In the genomic region with DNA sequence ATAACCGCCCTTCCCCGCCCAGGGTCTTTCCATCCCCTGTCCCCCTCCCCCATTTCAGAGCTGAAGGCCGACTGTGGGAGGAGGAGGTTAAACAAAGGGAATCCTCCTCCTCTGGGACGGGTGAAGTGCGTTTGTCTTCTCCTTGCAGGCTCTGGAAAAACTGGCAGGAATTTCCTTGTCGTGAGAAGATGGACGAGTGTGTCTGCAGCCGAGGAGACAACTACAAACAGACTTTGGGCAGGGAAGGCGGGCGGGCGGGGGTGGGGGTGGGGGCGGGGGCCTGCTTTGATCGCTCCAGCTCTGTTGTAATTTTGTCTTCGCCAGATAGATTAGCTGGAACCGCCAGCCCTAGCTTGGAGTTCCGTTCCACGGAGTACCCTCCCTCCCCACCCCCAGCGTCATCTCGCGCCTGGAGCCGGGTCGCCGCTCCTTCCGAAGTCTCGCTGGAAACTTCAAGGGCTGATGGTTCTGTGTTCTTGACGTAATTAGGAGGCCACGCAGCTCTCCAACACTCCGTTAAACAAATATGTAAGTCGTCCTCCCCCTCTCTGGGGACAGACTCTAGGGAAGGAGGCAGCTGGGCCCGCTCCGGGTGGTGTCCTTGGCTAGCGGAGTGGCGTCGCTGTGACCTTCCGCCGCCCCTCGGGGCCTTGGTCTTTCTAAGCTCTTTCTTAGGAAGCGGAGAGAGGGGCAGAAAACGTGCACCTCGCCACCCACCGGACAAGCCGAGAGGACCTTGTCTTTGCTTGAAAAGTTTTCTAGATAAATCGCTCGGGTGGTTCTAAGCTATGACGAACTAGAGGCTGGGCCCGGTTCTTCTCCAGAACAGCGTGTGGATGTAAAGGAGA, we compare ENCODE assay signal across 11 cellular contexts. TPM values are rescaled to one million over a fixed set of nuclear protein-coding genes. Genes with fewer than 3 reads are reported as not detected.
A peak's percentile ranks its signal among the peaks of the same experiment; 100 is the strongest.
DNase-seq lines count a peak whose midpoint lies in the region; TF ChIP-seq lines count a peak whose summit lies in the region.
"Had no signal": no experiment of that assay in that cellular context is flagged by ENCODE, and none has a peak within 500 bp of the region (broad histone marks: within the 10 kb centered on the region; RNA-seq: fewer than 3 reads in every experiment).

No MANE protein-coding gene starts in this region.

- peak; percentile 16 for TF ChIP-seq CTCF in chondrocyte (IDR thresholded peaks at IDR 0.05)
- TF ChIP-seq CTCF in mesothelial cell of epicardium (IDR thresholded peaks at IDR 0.05; ENCODE audit: unreplicated experiment) = no peak

- H3K36me3 Mint-ChIP-seq in chondrocyte (ENCODE audit: low read depth) (no peaks in the 10 kb centered on the region), mesothelial cell of epicardium (no peaks in the 10 kb centered on the region)

- H3K27ac Mint-ChIP-seq in chondrocyte (ENCODE audit: unreplicated experiment) (no peak overlapping the region), mesothelial cell of epicardium (peak overlapping the region; percentile 25)

- peak overlapping the region; percentile 58 for H3K4me3 Mint-ChIP-seq in chondrocyte (ENCODE audit: unreplicated experiment)
- peak overlapping the region; percentile 77 for H3K4me3 Mint-ChIP-seq in mesothelial cell of epicardium

- H3K27me3 Mint-ChIP-seq in chondrocyte (ENCODE audit: low read depth) (peaks cover 78% of the 10 kb centered on the region), mesothelial cell of epicardium (ENCODE audit: low read depth) (peaks cover 84% of the 10 kb centered on the region)

- peak; percentile 46 for DNase-seq in AG20443 (ENCODE audit: low spot score)
- peak; percentile 53 for DNase-seq in GM03348 (ENCODE audit: low spot score)
- no peak for DNase-seq in chondrocyte (ENCODE audit: low spot score)
- no peak for DNase-seq in mesothelial cell of epicardium (ENCODE audit: low spot score in 2 of 2, unreplicated experiment in 2 of 2)
- DNase-seq in C1 segment of cervical spinal cord (lab: John Stamatoyannopoulos, UW) = no peak
- no peak for DNase-seq in GF-D8 (lab: John Stamatoyannopoulos, UW)
- DNase-seq in SIG-M5 (lab: John Stamatoyannopoulos, UW) = no peak
- DNase-seq in NCI-H82 (lab: John Stamatoyannopoulos, UW) = no peak
- DNase-seq: occipital lobe, T-helper 1 cell had no signal

- no peaks in the 10 kb centered on the region for H3K9me3 Mint-ChIP-seq in chondrocyte (ENCODE audit: low read depth)
- no peaks in the 10 kb centered on the region for H3K9me3 Mint-ChIP-seq in mesothelial cell of epicardium

- H3K4me1 Mint-ChIP-seq in chondrocyte (ENCODE audit: low read depth) (peaks cover 47% of the 10 kb centered on the region), mesothelial cell of epicardium (peaks cover 45% of the 10 kb centered on the region)

RNA-seq across cellular contexts. Expression of a gene that starts 6.2 kb away (rescaled TPM):
- total RNA-seq in chondrocyte (not detected in 3 replicates), mesothelial cell of epicardium (1.1 to 1.4 TPM (median 1.3 TPM) in 3 replicates)
- total RNA-seq: activated CD8-positive, alpha-beta memory T cell treated with anti-CD3 and anti-CD28 coated beads for 36 hours had no signal

Comparison
In these comparisons a context has a peak if more than half of its experiments do, and no peak if none do; other contexts are left out.
1. DNase-seq: peak in AG20443 (single experiment) and GM03348 (single experiment); none in chondrocyte (single experiment), mesothelial cell of epicardium (0 of 2), C1 segment of cervical spinal cord (0 of 14), GF-D8 (single experiment), SIG-M5 (single experiment) and NCI-H82 (single experiment).